In the genomic region with DNA sequence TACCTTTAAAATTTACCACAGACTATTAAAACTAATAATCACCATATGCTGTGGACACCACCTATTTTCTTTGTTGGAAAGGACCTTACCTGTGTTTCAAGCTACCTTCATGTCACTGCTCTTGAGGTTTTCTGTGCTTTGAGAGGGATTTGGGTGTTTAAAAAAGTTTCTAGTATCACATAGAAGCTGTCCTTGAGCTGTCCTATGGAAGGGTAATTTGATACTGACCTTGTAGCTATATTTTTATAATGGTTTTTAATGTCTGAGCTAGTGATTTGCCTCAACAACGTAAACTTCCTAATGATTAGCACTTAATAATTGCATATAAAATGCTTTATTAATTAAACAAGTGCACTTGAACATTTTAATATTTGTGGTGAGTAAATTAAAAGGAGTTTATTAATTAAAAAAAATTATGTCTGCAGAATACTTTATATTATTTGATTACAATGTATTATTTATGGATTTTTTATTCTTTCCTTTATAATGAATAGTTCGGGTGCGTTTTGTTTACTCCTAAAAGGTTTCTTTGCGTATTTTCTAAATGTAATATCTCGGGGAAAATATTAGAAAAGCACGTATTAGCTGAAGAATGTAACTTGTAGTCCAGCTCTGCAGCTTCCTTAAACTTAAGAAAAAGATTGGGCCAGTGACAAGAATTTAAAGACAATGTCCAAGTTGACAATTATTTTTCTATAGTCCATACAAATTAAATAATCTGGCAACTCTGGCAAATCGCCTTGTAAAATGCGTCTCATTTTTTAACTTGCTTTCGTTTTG, we compare ENCODE assay signal across 8 cellular contexts. TPM values are rescaled to one million over a fixed set of nuclear protein-coding genes. Genes with fewer than 3 reads are reported as not detected.
DNase-seq lines count a peak whose midpoint lies in the region; ATAC-seq and TF ChIP-seq lines count a peak whose summit lies in the region.
"Had no signal": no experiment of that assay in that cellular context is flagged by ENCODE, and none has a peak within 500 bp of the region (broad histone marks: within the 10 kb centered on the region; RNA-seq: fewer than 3 reads in every experiment).

No MANE protein-coding gene starts in this region.

- no peak overlapping the region for H2AFZ ChIP-seq in GM23338

- no peak for ATAC-seq in GM23338
- ATAC-seq in GM21526 (IDR thresholded peaks at IDR 0.05; ENCODE audit: low FRiP score, unreplicated experiment): no peak
- ATAC-seq in GM19324 (IDR thresholded peaks at IDR 0.05; ENCODE audit: low FRiP score, unreplicated experiment): no peak

- H3K9me3 Mint-ChIP-seq in GM23338 (peaks cover 5% of the 10 kb centered on the region; the same call in 1 of the 3 replicates), nephron progenitor cell (no peaks in the 10 kb centered on the region)

- intact Hi-C loops in adrenal gland (cut with DNase I): no loop called here

- no peaks in the 10 kb centered on the region for H3K9me3 ChIP-seq in adrenal gland (replicated peaks in 1 of 3)

- H3K9me2 ChIP-seq in GM23338 (ENCODE audit: insufficient read depth): no peaks in the 10 kb centered on the region

- H3K36me3 ChIP-seq in GM23338 (ENCODE audit: insufficient read depth): no peaks in the 10 kb centered on the region
- peaks cover 0 to 2% of the 10 kb centered on the region in 2 donors for H3K36me3 ChIP-seq in adrenal gland (replicated peaks in 1 of 2)

- H3K27ac ChIP-seq in GM23338 (ENCODE audit: low read depth) (no peak overlapping the region), adrenal gland (peak overlapping the region; percentile 62 to 97 (median 66))

- H3K27ac Mint-ChIP-seq in GM23338: no peak overlapping the region
- peak overlapping the region; percentile 100 for H3K27ac Mint-ChIP-seq in nephron progenitor cell

- no peaks in the 10 kb centered on the region; the same call in 2 of the 3 replicates for H3K36me3 Mint-ChIP-seq in GM23338 (ENCODE audit: low read depth)
- peaks cover 9% of the 10 kb centered on the region for H3K36me3 Mint-ChIP-seq in nephron progenitor cell (ENCODE audit: low read depth)

- peaks cover 100% of the 10 kb centered on the region for H3K27me3 ChIP-seq in GM23338 (ENCODE audit: insufficient read depth)
- H3K27me3 ChIP-seq in adrenal gland: no peaks in the 10 kb centered on the region

- peaks cover 33% of the 10 kb centered on the region for H3K4me1 Mint-ChIP-seq in GM23338
- peaks cover 52% of the 10 kb centered on the region for H3K4me1 Mint-ChIP-seq in nephron progenitor cell

- peaks cover 50% of the 10 kb centered on the region for H4K20me1 ChIP-seq in GM23338 (replicated peaks; ENCODE audit: insufficient read depth)

- H3K79me2 ChIP-seq in GM23338 (replicated peaks; ENCODE audit: insufficient read depth): no peaks in the 10 kb centered on the region

- H3K4me3 Mint-ChIP-seq in GM23338 (no peak overlapping the region), nephron progenitor cell (peak overlapping the region; percentile 100)

- WGBS in adrenal gland, 4 donors: 31 to 61% (median 49%) methylated on average over 9 of the region's 9 CpGs

- no peak for TF ChIP-seq POLR2A in adrenal gland (IDR thresholded peaks at IDR 0.05)

- H3F3A ChIP-seq in GM23338 (replicated peaks; ENCODE audit: low read depth): peaks cover 59% of the 10 kb centered on the region

- DNase-seq in GM23338 (ENCODE audit: low spot score): no peak
- DNase-seq in adrenal gland: no peak
- no peak for DNase-seq in nephron progenitor cell
- no peak for DNase-seq in GM19238 (ENCODE audit: insufficient read length, low spot score)
- DNase-seq: SW 1271 had no signal

- H3K4me1 ChIP-seq in GM23338 (ENCODE audit: insufficient read depth): peaks cover 38% of the 10 kb centered on the region
- peaks cover 17 to 39% of the 10 kb centered on the region in 2 donors for H3K4me1 ChIP-seq in adrenal gland (replicated peaks in 1 of 2)

- no peak for TF ChIP-seq CTCF in GM23338 (conservative IDR thresholded peaks at IDR 0.05; ENCODE audit: low read depth in 2 of 2)
- no peak for TF ChIP-seq CTCF in adrenal gland (IDR thresholded peaks at IDR 0.05)
- TF ChIP-seq CTCF in nephron progenitor cell (IDR thresholded peaks at IDR 0.05): no peak

- H3K4me3 ChIP-seq in GM23338: no peak overlapping the region
- H3K4me3 ChIP-seq in adrenal gland: peak overlapping the region in 2 of 4 donors; percentile 42 to 78

- 0 out of 2 replicates have a peak overlapping the region, but pooled peaks have one; percentile 3 for H3K4me2 ChIP-seq in GM23338

- H3K27me3 Mint-ChIP-seq in GM23338 (ENCODE audit: insufficient read depth, low read depth, poor library complexity) (peaks cover 95% of the 10 kb centered on the region), nephron progenitor cell (ENCODE audit: low read depth, poor library complexity) (peaks cover 15% of the 10 kb centered on the region)

TF ChIP-seq in GM23338, 12 proteins besides CTCF, POLR2A, EP300 and RAD21:
- TF ChIP-seq EZH2 (IDR thresholded peaks at IDR 0.05; ENCODE audit: low read depth, unreplicated experiment): peak; percentile 28
- no peak for TF ChIP-seq EZH2phosphoT487 (IDR thresholded peaks at IDR 0.05; ENCODE audit: unreplicated experiment)

RNA-seq across cellular contexts. Expression of gene HOXD8, which starts 2.3 kb away (rescaled TPM):
- not detected in 2 replicates for total RNA-seq in GM23338 (2014; rRNA removed; shearing (Covaris generic))
- polyA plus RNA-seq in GM23338 (2016; fragmentation: Nextera tagmentation; extraction: Ambion mirVana) (not detected in 2 replicates), adrenal gland (10 to 100 TPM; 14.4 to 19.8 (median 17.3) TPM)
- 10 to 100 TPM; 11.3 to 46.2 (median 35.0) TPM for total RNA-seq in adrenal gland
- total RNA-seq: cerebellum had no signal

RNA-seq across cellular contexts. Expression of gene HOXD9, which starts 9.3 kb away (rescaled TPM):
- total RNA-seq in GM23338 (2014; rRNA removed; shearing (Covaris generic)): not detected in 2 replicates
- polyA plus RNA-seq in GM23338 (2016; fragmentation: Nextera tagmentation; extraction: Ambion mirVana): not detected in 2 replicates
- 10 to 100 TPM in 4 of 8 donors, 1 to 10 TPM in 4; 2.7 to 35.6 (median 10.1) TPM for total RNA-seq in adrenal gland
- polyA plus RNA-seq in adrenal gland: 1 to 10 TPM; 2.5 to 7.6 (median 7.5) TPM
- total RNA-seq: cerebellum had no signal

RNA-seq across cellular contexts. Expression of gene HOXD10, which starts 15.2 kb away (rescaled TPM):
- total RNA-seq in GM23338 (2014; rRNA removed; shearing (Covaris generic)): not detected in 2 replicates
- polyA plus RNA-seq in GM23338 (2016; fragmentation: Nextera tagmentation; extraction: Ambion mirVana): not detected in 2 replicates
- total RNA-seq in adrenal gland: under 1 TPM in 2 of 8 donors, not detected in 6; 0.14 to 0.23 TPM
- polyA plus RNA-seq in adrenal gland: under 1 TPM in 1 of 3 donors, not detected in 2; 0.11 TPM
- total RNA-seq: cerebellum had no signal

RNA-seq across cellular contexts. Expression of gene HOXD4, which starts 19.5 kb away (rescaled TPM):
- total RNA-seq in GM23338 (2014; rRNA removed; shearing (Covaris generic)): not detected in 2 replicates
- polyA plus RNA-seq in GM23338 (2016; fragmentation: Nextera tagmentation; extraction: Ambion mirVana) (not detected in 2 replicates), adrenal gland (10 to 100 TPM in 2 of 3 donors, 1 to 10 TPM in 1; 2.2 to 38.5 (median 27.0) TPM)
- total RNA-seq in adrenal gland: 10 to 100 TPM in 4 of 8 donors, 1 to 10 TPM in 4; 1.9 to 20.2 (median 7.5) TPM
- total RNA-seq: cerebellum had no signal

RNA-seq across cellular contexts. Expression of gene HOXD11, which starts 24.7 kb away (rescaled TPM):
- total RNA-seq in GM23338 (2014; rRNA removed; shearing (Covaris generic)): not detected in 2 replicates
- polyA plus RNA-seq in GM23338 (2016; fragmentation: Nextera tagmentation; extraction: Ambion mirVana): not detected in 2 replicates
- total RNA-seq in adrenal gland: not detected
- polyA plus RNA-seq in adrenal gland: not detected
- total RNA-seq: cerebellum had no signal

Comparison
In these comparisons a context has a peak if more than half of its experiments do, and no peak if none do; other contexts are left out.
1. RNA of gene HOXD8, which starts 2.3 kb away (total RNA-seq): 11.3 to 46.2 TPM in adrenal gland; not detected in GM23338; every median in the first group is over 10 times any median in the second.